In the genomic region with DNA sequence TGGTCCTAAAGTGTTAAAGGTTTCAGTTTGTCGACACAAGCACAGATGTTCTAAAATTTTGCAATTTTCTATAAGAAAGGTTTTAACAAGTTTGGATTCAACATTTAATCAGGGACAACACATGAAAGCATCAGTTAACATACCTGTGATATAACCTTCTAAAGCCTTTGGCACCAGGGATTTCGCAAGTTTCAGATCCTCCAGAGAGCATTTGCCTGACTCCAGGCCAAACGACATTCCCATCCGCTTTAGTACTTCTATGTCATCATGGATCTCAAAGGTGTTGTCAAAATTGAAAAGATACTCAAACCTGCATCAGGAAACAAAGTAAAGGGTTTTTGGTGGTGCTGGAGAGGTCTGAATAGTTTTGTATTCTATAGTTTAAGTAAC, we compare ENCODE assay signal across 14 cellular contexts.
DNase-seq lines count a peak whose midpoint lies in the region; ATAC-seq, FAIRE-seq and TF ChIP-seq lines count a peak whose summit lies in the region.
"Had no signal": no experiment of that assay in that cellular context is flagged by ENCODE, and none has a peak within 500 bp of the region (broad histone marks: within the 10 kb centered on the region; RNA-seq: fewer than 3 reads in every experiment).

No MANE protein-coding gene starts in this region.

- H3K9ac ChIP-seq in K562 (ENCODE audit: insufficient read depth in 1 of 2, low read depth in 2 of 2, low read length in 2 of 2), result no peak overlapping the region
- H3K9ac ChIP-seq in smooth muscle cell (ENCODE audit: low read depth), result no peak overlapping the region

- FAIRE-seq in K562 (lab: Jason Lieb, UNC), result no peak

- no peak for TF ChIP-seq EP300 in K562 (IDR thresholded peaks at IDR 0.05; ENCODE audit: low read length)

- H3K27me3 ChIP-seq in K562 (ENCODE audit: control insufficient read depth in 2 of 2, insufficient read depth in 2 of 2, low read length in 2 of 2) (no peaks in the 10 kb centered on the region), lower lobe of right lung (ENCODE audit: low read depth) (no peaks in the 10 kb centered on the region), smooth muscle cell (ENCODE audit: low read depth) (no peaks in the 10 kb centered on the region)

- TF ChIP-seq RAD21 in K562 (CRISPR knock-in tag; conservative IDR thresholded peaks at IDR 0.05 in 1 of 2, IDR thresholded peaks at IDR 0.05 in 1 of 2), result no peak

- H3F3A ChIP-seq in smooth muscle cell (ENCODE audit: low read depth), result peaks cover 16% of the 10 kb centered on the region

- DNase-seq in M059J (ENCODE audit: low read depth), result peak; percentile 77
- DNase-seq in K562 (ENCODE audit: extremely low read depth in 1 of 4, low spot score in 3 of 4), result no peak
- no peak for DNase-seq in lower lobe of right lung
- DNase-seq in smooth muscle cell (lab: John Stamatoyannopoulos, UW; ENCODE audit: unreplicated experiment), result no peak
- DNase-seq in NK-92 treated with Interleukin-12 subunit alpha and Interleukin-12 subunit beta, amount 100 ng/mL, for 24 hours (lab: John Stamatoyannopoulos, UW), result no peak
- no peak for DNase-seq in mucosa of gallbladder (ENCODE audit: low spot score)
- DNase-seq in DMS 273 (lab: John Stamatoyannopoulos, UW; ENCODE audit: unreplicated experiment), result no peak
- DNase-seq: activated naive CD8-positive, alpha-beta T cell treated with anti-CD3 and anti-CD28 coated beads, Interleukin-2, amount 10 ng/mL, durations not matched to agents 7 days and 5 days; activated T-cell treated with anti-CD3 and anti-CD28 coated beads, Interleukin-2, amount 50 U/mL, for 4 hours; naive thymus-derived CD4-positive, alpha-beta T cell; NCI-H2081 treated with DMSO at 0.1 percent for 48 hours; SHP77; stimulated activated CD4-positive, alpha-beta T cell treated with anti-CD3 and anti-CD28 coated beads, Interleukin-4, amount 100 ng/mL, for 1 hour had no signal

- no peak for TF ChIP-seq POLR2A in K562 (conservative IDR thresholded peaks at IDR 0.05)

- POLR2A ChIA-PET in K562 (lab: Yijun Ruan, JAX), result no interaction called here

- H3K4me3 ChIP-seq in K562 (no peak overlapping the region), lower lobe of right lung (no peak overlapping the region), smooth muscle cell (no peak overlapping the region)

- intact Hi-C loops in K562 (cut with micrococcal nuclease) (no loop called here), lower lobe of right lung (cut with DNase I) (no loop called here)

- no peak overlapping the region for H3K27ac ChIP-seq in K562 (ENCODE audit: extremely low read depth, low read depth, low read length)
- peak overlapping the region; percentile 10 for H3K27ac ChIP-seq in lower lobe of right lung
- H3K27ac ChIP-seq in smooth muscle cell (ENCODE audit: low read depth), result peak overlapping the region; percentile 94

- no peak for ATAC-seq in K562
- no peak for ATAC-seq in lower lobe of right lung
- no peak for ATAC-seq in HG03565 (IDR thresholded peaks at IDR 0.05; ENCODE audit: unreplicated experiment)
- ATAC-seq: activated T-cell treated with anti-CD3 and anti-CD28 coated beads, Interleukin-2, amount 50 U/mL, for 4 hours; naive thymus-derived CD4-positive, alpha-beta T cell had no signal

- H4K20me1 ChIP-seq in K562 (replicated peaks; ENCODE audit: control insufficient read depth, insufficient read depth, low read length), result no peaks in the 10 kb centered on the region
- H4K20me1 ChIP-seq in smooth muscle cell (ENCODE audit: low read depth), result peaks cover 6% of the 10 kb centered on the region

- peaks cover 79% of the 10 kb centered on the region for H3K36me3 ChIP-seq in K562 (ENCODE audit: control insufficient read depth, insufficient read depth, low read length)
- H3K36me3 ChIP-seq in lower lobe of right lung, result peaks cover 43% of the 10 kb centered on the region
- no peaks in the 10 kb centered on the region for H3K36me3 ChIP-seq in smooth muscle cell (ENCODE audit: low read depth)

- no peaks in the 10 kb centered on the region for H3K4me1 ChIP-seq in K562 (replicated peaks in 1 of 2; ENCODE audit: control insufficient read depth in 2 of 2, insufficient read depth in 2 of 2, low read length in 2 of 2)
- no peaks in the 10 kb centered on the region for H3K4me1 ChIP-seq in lower lobe of right lung
- H3K4me1 ChIP-seq in smooth muscle cell (ENCODE audit: low read depth), result peaks cover 22% of the 10 kb centered on the region

- TF ChIP-seq CTCF in K562 (IDR thresholded peaks at IDR 0.05 in 2 of 3, conservative IDR thresholded peaks at IDR 0.05 in 1 of 3; ENCODE audit: insufficient read depth in 2 of 3, low read depth in 1 of 3, low read length in 3 of 3), result no peak
- no peak for TF ChIP-seq CTCF in lower lobe of right lung (IDR thresholded peaks at IDR 0.05)
- TF ChIP-seq CTCF in smooth muscle cell (IDR thresholded peaks at IDR 0.05; ENCODE audit: borderline replicate concordance, insufficient read depth, poor library complexity, severe bottlenecking), result no peak

- no TSS peak for BruUV-seq in K562 (replicated peaks; lab: Mats Ljungman, UMichigan)

- H3K79me2 ChIP-seq in K562 (ENCODE audit: control insufficient read depth, insufficient read depth, low read length) (no peaks in the 10 kb centered on the region), smooth muscle cell (ENCODE audit: low read depth) (no peaks in the 10 kb centered on the region)

- no peak overlapping the region for H2AFZ ChIP-seq in K562 (ENCODE audit: low read depth, low read length)
- H2AFZ ChIP-seq in smooth muscle cell (ENCODE audit: low read depth), result no peak overlapping the region

- no peak overlapping the region for H3K4me2 ChIP-seq in K562 (ENCODE audit: insufficient read depth, low read length)
- H3K4me2 ChIP-seq in smooth muscle cell, result peak overlapping the region; percentile 71

- H3K9me3 ChIP-seq in K562 (replicated peaks; ENCODE audit: control insufficient read depth, insufficient read depth, low read depth, low read length) (no peaks in the 10 kb centered on the region), lower lobe of right lung (no peaks in the 10 kb centered on the region), smooth muscle cell (replicated peaks; ENCODE audit: low read depth) (no peaks in the 10 kb centered on the region)

- CTCF ChIA-PET in K562 (lab: Yijun Ruan, JAX; ENCODE audit: low intra/inter-chr PET ratio), result no interaction called here

- 98% methylated on average over 4 of the region's 4 CpGs for WGBS in K562 (ENCODE audit: insufficient coverage, low coverage, missing lambda C conversion rate)
- WGBS in smooth muscle cell (ENCODE audit: low lambda C conversion rate), result 74% methylated on average over 4 of the region's 4 CpGs

- in situ Hi-C loops in K562 (cut with MboI), result no loop called here

- no peaks in the 10 kb centered on the region for H3K9me1 ChIP-seq in K562 (ENCODE audit: control insufficient read depth, insufficient read depth, low read length)

TF ChIP-seq in K562, 482 proteins besides CTCF, POLR2A, EP300 and RAD21:
- TF ChIP-seq ERF (CRISPR knock-in tag; IDR thresholded peaks at IDR 0.05) (no peak), ELF2 (CRISPR knock-in tag; IDR thresholded peaks at IDR 0.05) (no peak), CEBPB (tag; IDR thresholded peaks at IDR 0.05) (0 out of 2 replicates have a peak, but pooled peaks have one; percentile 27), THRA (IDR thresholded peaks at IDR 0.05) (no peak)
